Comparison of ENCODE assay signal across 8 cellular contexts in the genomic region with DNA sequence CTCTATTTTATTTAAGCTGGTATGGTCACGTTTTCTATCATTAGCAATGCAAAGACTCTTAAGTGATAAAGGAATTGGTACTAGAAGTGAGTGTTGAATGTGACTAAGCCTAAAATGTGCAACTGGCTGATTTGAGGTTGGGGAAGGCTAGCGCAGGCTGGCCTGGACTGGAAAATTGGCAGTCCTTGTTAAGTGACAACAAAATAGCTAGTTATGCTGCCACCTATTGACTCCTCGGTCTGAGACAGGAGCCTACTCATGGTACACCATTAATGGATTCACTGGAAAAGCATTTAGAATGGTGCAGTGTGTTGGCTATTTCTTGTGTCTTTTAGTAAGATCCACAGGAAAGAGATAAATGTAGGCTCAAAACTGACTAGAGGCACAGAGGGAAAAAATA. TPM values are rescaled to one million over a fixed set of nuclear protein-coding genes. Genes with fewer than 3 reads are reported as not detected.
A peak's percentile ranks its signal among the peaks of the same experiment; 100 is the strongest.
DNase-seq lines count a peak whose midpoint lies in the region; ATAC-seq and TF ChIP-seq lines count a peak whose summit lies in the region.

No MANE protein-coding gene starts in this region.

- peaks cover 7 to 55% (median 24%) of the 10 kb centered on the region in 3 donors for H3K4me1 ChIP-seq in esophagus squamous epithelium

- no peaks in the 10 kb centered on the region for H3K36me3 ChIP-seq in esophagus squamous epithelium

- 19 to 30% methylated on average over 3 of the region's 3 CpGs for WGBS in esophagus squamous epithelium, 2 donors

- no peak overlapping the region for H3K4me3 Mint-ChIP-seq in activated CD8-positive, alpha-beta memory T cell treated with anti-CD3 and anti-CD28 coated beads, Interleukin-2, amount 10 ng/mL, durations not matched to agents 7 days and 5 days
- H3K4me3 Mint-ChIP-seq in neural crest cell = no peak overlapping the region

- ATAC-seq in GM21576 (IDR thresholded peaks at IDR 0.05; ENCODE audit: unreplicated experiment) = peak; percentile 44
- ATAC-seq in activated CD8-positive, alpha-beta memory T cell treated with anti-CD3 and anti-CD28 coated beads, Interleukin-2, amount 10 ng/mL, durations not matched to agents 7 days and 5 days = peak; percentile 70
- no peak for ATAC-seq in GM21381 (IDR thresholded peaks at IDR 0.05; ENCODE audit: unreplicated experiment)
- no peak for ATAC-seq in GM19023 (IDR thresholded peaks at IDR 0.05; ENCODE audit: unreplicated experiment)

- DNase-seq in DMS153 (lab: John Stamatoyannopoulos, UW) = peak; percentile 26
- DNase-seq in NCI-H2029 treated with DMSO at 0.1 percent for 48 hours (lab: John Stamatoyannopoulos, UW) = peak; percentile 22
- DNase-seq in activated CD8-positive, alpha-beta memory T cell treated with anti-CD3 and anti-CD28 coated beads, Interleukin-2, amount 10 ng/mL, durations not matched to agents 7 days and 5 days = peak; percentile 74
- DNase-seq in esophagus squamous epithelium (lab: John Stamatoyannopoulos, UW) = no peak
- DNase-seq in neural crest cell (ENCODE audit: low read depth, low spot score) = no peak

- peak overlapping the region; percentile 66 for H3K27ac Mint-ChIP-seq in activated CD8-positive, alpha-beta memory T cell treated with anti-CD3 and anti-CD28 coated beads, Interleukin-2, amount 10 ng/mL, durations not matched to agents 7 days and 5 days
- H3K27ac Mint-ChIP-seq in neural crest cell (ENCODE audit: unreplicated experiment) = no peak overlapping the region

- TF ChIP-seq CTCF in esophagus squamous epithelium (IDR thresholded peaks at IDR 0.05) = peak in 5 of 6 experiments; percentile 41 to 60 (median 51)
- TF ChIP-seq CTCF in neural crest cell (conservative IDR thresholded peaks at IDR 0.05) = peak; percentile 57

- no peaks in the 10 kb centered on the region for H3K9me3 Mint-ChIP-seq in activated CD8-positive, alpha-beta memory T cell treated with anti-CD3 and anti-CD28 coated beads, Interleukin-2, amount 10 ng/mL, durations not matched to agents 7 days and 5 days (ENCODE audit: low read depth)
- H3K9me3 Mint-ChIP-seq in neural crest cell = peaks cover 8% of the 10 kb centered on the region

- peaks cover 89% of the 10 kb centered on the region for H3K4me1 Mint-ChIP-seq in activated CD8-positive, alpha-beta memory T cell treated with anti-CD3 and anti-CD28 coated beads, Interleukin-2, amount 10 ng/mL, durations not matched to agents 7 days and 5 days
- H3K4me1 Mint-ChIP-seq in neural crest cell = no peaks in the 10 kb centered on the region

- intact Hi-C loops in esophagus squamous epithelium (cut with DNase I) = loop anchor here (10.0 kb wide), 1 partner anchor 82 kb away; no protein-coding TSS in a partner anchor

- CTCF ChIA-PET in activated CD8-positive, alpha-beta memory T cell treated with anti-CD3 and anti-CD28 coated beads, Interleukin-2, amount 10 ng/mL, durations not matched to agents 7 days and 5 days (lab: Charles Lee) = interaction anchor here (0.8 to 10.4 kb wide), 20 partner anchors 8 to 142 kb away, joined by 3 to 122 read pairs (median 5); no protein-coding TSS in a partner anchor

- no peaks in the 10 kb centered on the region for H3K9me3 ChIP-seq in esophagus squamous epithelium

- peaks cover 43% of the 10 kb centered on the region for H3K36me3 Mint-ChIP-seq in activated CD8-positive, alpha-beta memory T cell treated with anti-CD3 and anti-CD28 coated beads, Interleukin-2, amount 10 ng/mL, durations not matched to agents 7 days and 5 days
- H3K36me3 Mint-ChIP-seq in neural crest cell (ENCODE audit: low read depth) = peaks cover 12% of the 10 kb centered on the region

- no peak for TF ChIP-seq POLR2A in esophagus squamous epithelium (IDR thresholded peaks at IDR 0.05)

- no peaks in the 10 kb centered on the region for H3K27me3 Mint-ChIP-seq in activated CD8-positive, alpha-beta memory T cell treated with anti-CD3 and anti-CD28 coated beads, Interleukin-2, amount 10 ng/mL, durations not matched to agents 7 days and 5 days
- no peaks in the 10 kb centered on the region for H3K27me3 Mint-ChIP-seq in neural crest cell (ENCODE audit: low read depth)

- H3K27me3 ChIP-seq in esophagus squamous epithelium = no peaks in the 10 kb centered on the region

- no peak overlapping the region for H3K4me3 ChIP-seq in esophagus squamous epithelium

- H3K27ac ChIP-seq in esophagus squamous epithelium = peak overlapping the region in 1 of 4 donors; percentile 4

RNA-seq across cellular contexts. Expression of gene WIPF1, which starts 5.7 kb away (rescaled TPM):
- total RNA-seq in activated CD8-positive, alpha-beta memory T cell treated with anti-CD3 and anti-CD28 coated beads, Interleukin-2, amount 10 ng/mL, durations not matched to agents 7 days and 5 days = 100 to 1,000 TPM; 465 to 588 TPM
- total RNA-seq in esophagus squamous epithelium (10 to 100 TPM in 1 of 4 donors, 1 to 10 TPM in 3; 2.2 to 17.5 (median 6.0) TPM), neural crest cell (19.2 and 20.1 TPM in 2 replicates)

Comparison
In these comparisons a context has a peak if more than half of its experiments do, and no peak if none do; other contexts are left out.
1. DNase-seq: peak in DMS153 (single experiment), NCI-H2029 treated with DMSO at 0.1 percent for 48 hours (single experiment) and activated CD8-positive, alpha-beta memory T cell treated with anti-CD3 and anti-CD28 coated beads, Interleukin-2, amount 10 ng/mL, durations not matched to agents 7 days and 5 days (single experiment); none in esophagus squamous epithelium (single experiment) and neural crest cell (single experiment).
2. ATAC-seq: peak in GM21576 (single experiment) and activated CD8-positive, alpha-beta memory T cell treated with anti-CD3 and anti-CD28 coated beads, Interleukin-2, amount 10 ng/mL, durations not matched to agents 7 days and 5 days (single experiment); none in GM21381 (single experiment) and GM19023 (single experiment).
3. RNA of gene WIPF1, which starts 5.7 kb away (total RNA-seq): 465 to 588 TPM in activated CD8-positive, alpha-beta memory T cell treated with anti-CD3 and anti-CD28 coated beads, Interleukin-2, amount 10 ng/mL, durations not matched to agents 7 days and 5 days; 19.2 to 20.1 TPM in neural crest cell and 2.2 to 17.5 TPM in esophagus squamous epithelium; every median in the first group is over 10 times any median in the second.